Comparison of ENCODE assay signal across 23 cellular contexts in the genomic region with DNA sequence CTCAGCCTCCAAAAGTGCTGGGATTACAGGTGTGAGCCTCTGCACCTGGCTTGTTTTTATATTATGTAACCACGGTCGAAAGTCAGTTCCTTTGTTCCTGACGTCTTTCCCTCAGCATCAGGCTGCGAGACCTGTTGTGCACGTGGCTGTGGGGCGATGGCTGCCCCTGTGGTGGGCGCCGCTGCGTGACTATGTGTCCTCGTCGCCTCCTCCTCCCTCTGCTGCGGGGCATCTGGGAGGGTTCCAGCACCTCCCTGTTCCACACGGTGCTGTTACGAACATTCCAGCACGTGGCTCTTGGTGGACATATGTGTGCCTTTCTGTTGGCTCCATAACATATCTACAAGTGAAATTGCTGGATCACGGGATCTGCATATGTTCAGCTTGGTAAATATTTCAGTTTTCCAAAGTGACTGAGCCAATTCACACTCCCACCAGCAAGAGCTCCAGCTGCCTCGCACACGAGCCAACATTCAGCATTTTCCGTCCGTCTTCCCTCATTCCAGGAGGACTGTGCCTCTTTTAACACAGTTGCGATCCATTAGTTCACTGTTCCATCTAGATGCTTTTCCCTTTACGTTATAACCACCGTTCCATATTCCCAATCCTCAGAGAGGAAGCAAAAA. TPM values are rescaled to one million over a fixed set of nuclear protein-coding genes. Genes with fewer than 3 reads are reported as not detected.
DNase-seq lines count a peak whose midpoint lies in the region; ATAC-seq, FAIRE-seq and TF ChIP-seq lines count a peak whose summit lies in the region.
"Had no signal": no experiment of that assay in that cellular context is flagged by ENCODE, and none has a peak within 500 bp of the region (broad histone marks: within the 10 kb centered on the region; RNA-seq: fewer than 3 reads in every experiment).

No MANE protein-coding gene starts in this region.

- no peaks in the 10 kb centered on the region for H3K9me3 Mint-ChIP-seq in activated naive CD8-positive, alpha-beta T cell treated with anti-CD3 and anti-CD28 coated beads, Interleukin-2, amount 50 U/mL, for 24 hours
- H3K9me3 Mint-ChIP-seq in activated naive CD8-positive, alpha-beta T cell treated with anti-CD3 and anti-CD28 coated beads for 36 hours: no peaks in the 10 kb centered on the region
- H3K9me3 Mint-ChIP-seq: naive thymus-derived CD8-positive, alpha-beta T cell had no signal

- H3K4me2 ChIP-seq in fibroblast of lung (ENCODE audit: extremely low read depth, insufficient read depth, low read length): peak overlapping the region; percentile 40

- H3K27ac Mint-ChIP-seq in activated naive CD8-positive, alpha-beta T cell treated with anti-CD3 and anti-CD28 coated beads, Interleukin-2, amount 50 U/mL, for 24 hours: peak overlapping the region; percentile 18
- H3K27ac Mint-ChIP-seq in activated naive CD8-positive, alpha-beta T cell treated with anti-CD3 and anti-CD28 coated beads for 36 hours: no peak overlapping the region

- no peak overlapping the region for H3K27ac ChIP-seq in fibroblast of lung (ENCODE audit: insufficient read depth, low read length)
- H3K27ac ChIP-seq: 22Rv1, heart right ventricle, SJCRH30 had no signal

- H3K9me3 ChIP-seq in fibroblast of lung (ENCODE audit: control insufficient read depth, insufficient read depth, low read depth, low read length): no peaks in the 10 kb centered on the region
- H3K9me3 ChIP-seq: heart right ventricle, SJCRH30 had no signal

- no peak for ATAC-seq in activated naive CD8-positive, alpha-beta T cell treated with anti-CD3 and anti-CD28 coated beads, Interleukin-2, amount 50 U/mL, for 24 hours
- ATAC-seq: naive thymus-derived CD8-positive, alpha-beta T cell had no signal

- H3K36me3 ChIP-seq in fibroblast of lung (ENCODE audit: control insufficient read depth, insufficient read depth, low read length): no peaks in the 10 kb centered on the region
- H3K36me3 ChIP-seq: heart right ventricle, SJCRH30 had no signal

- no peaks in the 10 kb centered on the region for H3K4me1 ChIP-seq in fibroblast of lung (ENCODE audit: control insufficient read depth, extremely low read depth, insufficient read depth, low read length)
- H3K4me1 ChIP-seq: heart right ventricle, SJCRH30 had no signal

- FAIRE-seq in urothelium cell line (lab: Jason Lieb, UNC): peak; percentile 94
- FAIRE-seq: islet of Langerhans had no signal

- no peak overlapping the region for H3K4me3 Mint-ChIP-seq in activated naive CD8-positive, alpha-beta T cell treated with anti-CD3 and anti-CD28 coated beads, Interleukin-2, amount 50 U/mL, for 24 hours
- no peak overlapping the region for H3K4me3 Mint-ChIP-seq in activated naive CD8-positive, alpha-beta T cell treated with anti-CD3 and anti-CD28 coated beads for 36 hours
- H3K4me3 Mint-ChIP-seq: CD14-positive monocyte; naive thymus-derived CD8-positive, alpha-beta T cell had no signal

- no peaks in the 10 kb centered on the region for H3K27me3 ChIP-seq in fibroblast of lung (ENCODE audit: control insufficient read depth, insufficient read depth, low read length)
- H3K27me3 ChIP-seq: heart right ventricle, SJCRH30 had no signal

- H3K4me1 Mint-ChIP-seq in activated naive CD8-positive, alpha-beta T cell treated with anti-CD3 and anti-CD28 coated beads, Interleukin-2, amount 50 U/mL, for 24 hours: peaks cover 5% of the 10 kb centered on the region
- H3K4me1 Mint-ChIP-seq in activated naive CD8-positive, alpha-beta T cell treated with anti-CD3 and anti-CD28 coated beads for 36 hours: no peaks in the 10 kb centered on the region
- H3K4me1 Mint-ChIP-seq: CD14-positive monocyte had no signal

- H3K9ac ChIP-seq in fibroblast of lung (ENCODE audit: insufficient read depth, low read length): no peak overlapping the region

- no peaks in the 10 kb centered on the region for H4K20me1 ChIP-seq in fibroblast of lung (ENCODE audit: control insufficient read depth, extremely low read depth, insufficient read depth, low read length)

- peaks cover 1% of the 10 kb centered on the region for H3K79me2 ChIP-seq in fibroblast of lung (ENCODE audit: control insufficient read depth, insufficient read depth, low read length)

- TF ChIP-seq CTCF in fibroblast of lung (conservative IDR thresholded peaks at IDR 0.05 in 1 of 2, IDR thresholded peaks at IDR 0.05 in 1 of 2; ENCODE audit: low read depth in 1 of 2, low read length in 2 of 2): no peak

- H3K4me3 ChIP-seq in fibroblast of lung (replicated peaks in 1 of 4; ENCODE audit: control extremely low read depth in 1 of 4, insufficient read depth in 1 of 4, low read depth in 3 of 4, low read length in 4 of 4): no peak overlapping the region
- H3K4me3 ChIP-seq: heart right ventricle, SJCRH30 had no signal

- peaks cover 2% of the 10 kb centered on the region for H3K36me3 Mint-ChIP-seq in activated naive CD8-positive, alpha-beta T cell treated with anti-CD3 and anti-CD28 coated beads, Interleukin-2, amount 50 U/mL, for 24 hours (ENCODE audit: low read depth)
- no peaks in the 10 kb centered on the region for H3K36me3 Mint-ChIP-seq in activated naive CD8-positive, alpha-beta T cell treated with anti-CD3 and anti-CD28 coated beads for 36 hours
- H3K36me3 Mint-ChIP-seq: naive thymus-derived CD8-positive, alpha-beta T cell had no signal

- H3K27me3 Mint-ChIP-seq in activated naive CD8-positive, alpha-beta T cell treated with anti-CD3 and anti-CD28 coated beads, Interleukin-2, amount 50 U/mL, for 24 hours: no peaks in the 10 kb centered on the region
- H3K27me3 Mint-ChIP-seq in activated naive CD8-positive, alpha-beta T cell treated with anti-CD3 and anti-CD28 coated beads for 36 hours: no peaks in the 10 kb centered on the region
- H3K27me3 Mint-ChIP-seq: naive thymus-derived CD8-positive, alpha-beta T cell had no signal

- DNase-seq in activated naive CD8-positive, alpha-beta T cell treated with anti-CD3 and anti-CD28 coated beads, Interleukin-2, amount 50 U/mL, for 24 hours: no peak
- DNase-seq in activated naive CD8-positive, alpha-beta T cell treated with anti-CD3 and anti-CD28 coated beads for 36 hours: no peak
- DNase-seq in NCI-H1694 (lab: John Stamatoyannopoulos, UW): peak; percentile 81
- no peak for DNase-seq in fibroblast of lung (ENCODE audit: low read depth in 2 of 2)
- no peak for DNase-seq in urothelium cell line (ENCODE audit: low spot score)
- DNase-seq in stimulated activated CD4-positive, alpha-beta T cell treated with anti-CD3 and anti-CD28 coated beads, Interleukin-12 subunit alpha, Interleukin-12 subunit beta, amount 100 ng/mL, for 4 hours: no peak
- DNase-seq in activated gamma-delta T cell treated with Interleukin-2 at 50 U/mL for 16 hours: no peak
- DNase-seq in NCI-H748 (lab: John Stamatoyannopoulos, UW; ENCODE audit: unreplicated experiment): no peak
- DNase-seq: activated CD4-positive, CD25-positive, alpha-beta regulatory T cell treated with anti-CD3 and anti-CD28 coated beads, Interleukin-2, amount 50 U/mL, for 72 hours; cerebellar nuclear complex; DMS153; effector memory CD4-positive, alpha-beta T cell; heart right ventricle; MV-4-11; naive thymus-derived CD8-positive, alpha-beta T cell; NCI-H2081; NCI-H524; OCI-M1; SJCRH30; stimulated activated CD4-positive, alpha-beta T cell treated with anti-CD3 and anti-CD28 coated beads, Interleukin-4, amount 100 ng/mL, for 1 hour had no signal

- no peak overlapping the region for H2AFZ ChIP-seq in fibroblast of lung (ENCODE audit: low read length)

RNA-seq across cellular contexts. Expression of gene SNX8, which starts 25.1 kb away (rescaled TPM):
- total RNA-seq in activated naive CD8-positive, alpha-beta T cell treated with anti-CD3 and anti-CD28 coated beads for 36 hours: 10 to 100 TPM; 45.6 to 48.7 TPM
- 11.0 and 13.2 TPM in 2 replicates for total RNA-seq in fibroblast of lung
- 27.4 and 48.0 TPM in 2 replicates for polyA plus RNA-seq in fibroblast of lung
- polyA plus RNA-seq in fibroblast of lung (2012): 45.7 and 94.9 TPM in 2 replicates
- 131 and 279 TPM in 2 replicates for polyA minus RNA-seq in fibroblast of lung (ENCODE audit: low replicate concordance)

RNA-seq across cellular contexts. Expression of gene NUDT1, which starts 47.1 kb away (rescaled TPM):
- 10 to 100 TPM; 93.5 to 97.0 TPM for total RNA-seq in activated naive CD8-positive, alpha-beta T cell treated with anti-CD3 and anti-CD28 coated beads for 36 hours
- total RNA-seq in fibroblast of lung: 9.5 and 28.4 TPM in 2 replicates
- polyA plus RNA-seq in fibroblast of lung: 19.8 and 48.9 TPM in 2 replicates
- polyA plus RNA-seq in fibroblast of lung (2012): 44.4 and 95.4 TPM in 2 replicates
- polyA minus RNA-seq in fibroblast of lung (ENCODE audit: low replicate concordance): 12.3 and 20.5 TPM in 2 replicates

RNA-seq across cellular contexts. Expression of gene MRM2, which starts 47.1 kb away (rescaled TPM):
- 10 to 100 TPM; 48.4 to 52.9 TPM for total RNA-seq in activated naive CD8-positive, alpha-beta T cell treated with anti-CD3 and anti-CD28 coated beads for 36 hours
- 14.9 and 15.9 TPM in 2 replicates for total RNA-seq in fibroblast of lung
- 19.3 and 23.3 TPM in 2 replicates for polyA plus RNA-seq in fibroblast of lung
- polyA plus RNA-seq in fibroblast of lung (2012): 23.3 and 28.4 TPM in 2 replicates
- polyA minus RNA-seq in fibroblast of lung (ENCODE audit: low replicate concordance): 10.5 and 31.7 TPM in 2 replicates

RNA-seq across cellular contexts. Expression of gene MAD1L1, which starts 56.4 kb away (rescaled TPM):
- total RNA-seq in activated naive CD8-positive, alpha-beta T cell treated with anti-CD3 and anti-CD28 coated beads for 36 hours: 10 to 100 TPM; 36.5 to 37.8 TPM
- 29.4 and 31.8 TPM in 2 replicates for total RNA-seq in fibroblast of lung
- polyA plus RNA-seq in fibroblast of lung: 9.8 and 11.6 TPM in 2 replicates
- polyA plus RNA-seq in fibroblast of lung (2012): 19.9 and 28.3 TPM in 2 replicates
- polyA minus RNA-seq in fibroblast of lung (ENCODE audit: low replicate concordance): 36.7 and 41.3 TPM in 2 replicates
